Comparison of ENCODE assay signal across 26 cellular contexts in genomic region chr3:104742044-104742443, GRCh38.
"Had no signal": no experiment of that assay in that cellular context is flagged by ENCODE, and none has a peak within 500 bp of the region (broad histone marks: within the 10 kb centered on the region; RNA-seq: fewer than 3 reads in every experiment).

No MANE protein-coding gene starts in this region.

- H3K9me3 ChIP-seq: colonic mucosa, esophagus muscularis mucosa, esophagus squamous epithelium, gastrocnemius medialis, gastroesophageal sphincter, heart left ventricle, heart right ventricle had no signal

- H3K27ac ChIP-seq: colonic mucosa, coronary artery, dorsolateral prefrontal cortex, epithelial cell of prostate, esophagus muscularis mucosa, esophagus squamous epithelium, foreskin keratinocyte, gastrocnemius medialis, gastroesophageal sphincter, heart left ventricle, heart right ventricle had no signal

- H3K27me3 ChIP-seq: colonic mucosa, dorsolateral prefrontal cortex, esophagus muscularis mucosa, esophagus squamous epithelium, foreskin keratinocyte, gastrocnemius medialis, gastroesophageal sphincter, heart left ventricle, heart right ventricle had no signal

- ATAC-seq: effector memory CD8-positive, alpha-beta T cell; esophagus mucosa; foreskin keratinocyte; gastrocnemius medialis; gastroesophageal sphincter; heart left ventricle; heart right ventricle had no signal

- H3K36me3 ChIP-seq: colonic mucosa, esophagus muscularis mucosa, esophagus squamous epithelium, gastrocnemius medialis, gastroesophageal sphincter, heart left ventricle, heart right ventricle had no signal

- DNase-seq: colonic mucosa; cortex of kidney; dermis blood vessel endothelial cell; dorsolateral prefrontal cortex; effector CD4-positive, alpha-beta T cell; effector CD8-positive, alpha-beta T cell; effector memory CD4-positive, alpha-beta T cell; effector memory CD8-positive, alpha-beta T cell; endodermal cell; erythroblast; esophagus squamous epithelium; foreskin fibroblast; foreskin keratinocyte; foreskin melanocyte; gastrocnemius medialis; glutamatergic neuron; head of caudate nucleus; heart left ventricle; heart right ventricle had no signal

- H3K4me1 ChIP-seq: colonic mucosa, esophagus muscularis mucosa, esophagus squamous epithelium, foreskin keratinocyte, gastrocnemius medialis, gastroesophageal sphincter, heart left ventricle, heart right ventricle had no signal

- H3K4me3 ChIP-seq: colonic mucosa, coronary artery, dorsolateral prefrontal cortex, esophagus muscularis mucosa, esophagus squamous epithelium, gastrocnemius medialis, gastroesophageal sphincter, heart left ventricle, heart right ventricle had no signal

- FAIRE-seq: colon, endothelial cell of umbilical vein had no signal
